ENCODE assay signal across 32 cellular contexts in genomic region chr15:40204100-40204499, GRCh38. TPM values are rescaled to one million over a fixed set of nuclear protein-coding genes. Genes with fewer than 3 reads are reported as not detected.
"Had no signal": no experiment of that assay in that cellular context is flagged by ENCODE, and none has a peak within 500 bp of the region (broad histone marks: within the 10 kb centered on the region; RNA-seq: fewer than 3 reads in every experiment).

No MANE protein-coding gene starts in this region.

- H3K27me3 ChIP-seq: cardiac muscle cell had no signal

- DNase-seq: activated CD4-positive, alpha-beta memory T cell treated with anti-CD3 and anti-CD28 coated beads, Interleukin-2, amount 10 ng/mL, durations not matched to agents 7 days and 5 days; activated CD4-positive, alpha-beta T cell treated with anti-CD3 and anti-CD28 coated beads for 1 hour; activated CD4-positive, alpha-beta T cell treated with anti-CD3 and anti-CD28 coated beads for 36 hours; activated CD4-positive, alpha-beta T cell treated with anti-CD3 and anti-CD28 coated beads for 48 hours; activated CD4-positive, alpha-beta T cell treated with anti-CD3 and anti-CD28 coated beads, Interleukin-2, amount 10 ng/mL, durations not matched to agents 7 days and 5 days; activated CD4-positive, alpha-beta T cell treated with anti-CD3 and anti-CD28 coated beads, Interleukin-2, amount 50 U/mL, for 48 hours; activated CD4-positive, CD25-positive, alpha-beta regulatory T cell; activated CD8-positive, alpha-beta memory T cell treated with anti-CD3 and anti-CD28 coated beads, Interleukin-2, amount 50 U/mL, for 4 hours; activated effector memory CD4-positive, alpha-beta T cell treated with anti-CD3 and anti-CD28 coated beads, Interleukin-2, amount 50 U/mL, for 16 hours; activated gamma-delta T cell treated with Interleukin-2 at 50 U/mL for 16 hours; activated naive CD4-positive, alpha-beta T cell; activated naive CD4-positive, alpha-beta T cell treated with anti-CD3 and anti-CD28 coated beads for 36 hours; activated naive CD4-positive, alpha-beta T cell treated with anti-CD3 and anti-CD28 coated beads, Interleukin-2, amount 50 U/mL, for 16 hours; activated naive CD8-positive, alpha-beta T cell treated with anti-CD3 and anti-CD28 coated beads for 36 hours; activated T-cell treated with anti-CD3 and anti-CD28 coated beads for 4 hours; activated T-cell treated with anti-CD3 and anti-CD28 coated beads, Interleukin-2, amount 50 U/mL, for 1 hour; activated T-cell treated with anti-CD3 and anti-CD28 coated beads, Interleukin-2, amount 50 U/mL, for 4 hours; activated T-cell treated with anti-CD3 and anti-CD28 coated beads, Interleukin-2, amount 50 U/mL, for 72 hours; amniotic stem cell; aorta; caudate nucleus; cerebellar nuclear complex; SW 1271; T-helper 1 cell; T-helper 2 cell; T-helper 9 cell; WERI-Rb-1 had no signal

- H3K27ac ChIP-seq: cardiac muscle cell, WERI-Rb-1 had no signal

- ATAC-seq: activated CD4-positive, alpha-beta T cell treated with anti-CD3 and anti-CD28 coated beads for 36 hours; activated CD4-positive, CD25-positive, alpha-beta regulatory T cell treated with anti-CD3 and anti-CD28 coated beads, Interleukin-2, amount 50 U/mL, for 24 hours; activated naive CD4-positive, alpha-beta T cell treated with anti-CD3 and anti-CD28 coated beads, Interleukin-2, amount 50 U/mL, for 72 hours; activated T-cell treated with anti-CD3 and anti-CD28 coated beads, Interleukin-2, amount 50 U/mL, for 4 hours; activated T-cell treated with anti-CD3 and anti-CD28 coated beads, Interleukin-2, amount 50 U/mL, for 72 hours; activated T-helper 17 cell treated with anti-CD3 and anti-CD28 coated beads, Interleukin-2, amount 50 U/mL, for 72 hours; WTC11 had no signal

- H3K4me3 ChIP-seq: cardiac muscle cell had no signal

RNA-seq across cellular contexts. Expression of gene PAK6, which starts 34.8 kb away (rescaled TPM):
- total RNA-seq: activated naive CD4-positive, alpha-beta T cell treated with anti-CD3 and anti-CD28 coated beads for 36 hours had no signal
- polyA plus RNA-seq: aorta had no signal
